Comparison of ENCODE assay signal across 29 cellular contexts in the genomic region with DNA sequence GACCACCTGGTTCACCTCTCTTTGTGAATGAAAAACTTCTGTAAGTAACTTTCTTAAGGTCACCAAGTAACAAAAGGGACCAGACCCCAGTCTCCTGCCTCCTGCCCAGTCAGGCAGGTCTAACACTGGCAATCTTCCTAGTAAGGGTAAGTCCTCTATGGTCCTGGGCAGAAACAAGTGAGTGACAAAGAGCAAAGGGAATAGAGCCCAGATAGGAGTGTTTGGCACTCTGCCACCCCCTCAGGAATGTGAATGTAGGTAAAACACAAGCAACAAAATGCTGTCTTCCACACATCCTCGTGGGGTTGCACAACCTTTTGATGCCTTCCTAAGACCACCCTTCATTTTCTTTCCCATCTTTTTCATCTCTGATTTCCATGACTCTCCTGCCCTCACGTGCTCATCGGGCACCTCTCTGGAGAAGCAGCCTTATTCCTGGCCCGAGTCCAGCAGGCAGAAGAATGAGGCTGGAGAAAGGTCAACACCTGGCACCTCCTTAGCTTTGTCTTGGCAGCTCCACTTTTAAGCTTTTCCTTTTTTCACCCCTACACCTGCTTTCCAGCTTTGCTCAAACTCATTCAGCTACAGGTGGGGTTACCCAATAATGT.
A peak's percentile ranks its signal among the peaks of the same experiment; 100 is the strongest.
DNase-seq lines count a peak whose midpoint lies in the region; ATAC-seq, FAIRE-seq and TF ChIP-seq lines count a peak whose summit lies in the region.
"Had no signal": no experiment of that assay in that cellular context is flagged by ENCODE, and none has a peak within 500 bp of the region (broad histone marks: within the 10 kb centered on the region; RNA-seq: fewer than 3 reads in every experiment).

No MANE protein-coding gene starts in this region.

- H3K9ac ChIP-seq in H1 (replicated peaks in 1 of 4; ENCODE audit: extremely low read depth in 1 of 4, low read depth in 3 of 4, low read length in 3 of 4): no peak overlapping the region
- H3K9ac ChIP-seq: BLaER1 treated with 17β-estradiol and CSF1 and Interleukin-3, amounts not matched to agents 10 nM and 100 nM; SK-N-SH had no signal

- no peaks in the 10 kb centered on the region; a peak in 1 of 4 replicates for H3K9me3 ChIP-seq in H1 (ENCODE audit: insufficient read depth in 2 of 2, low read depth in 1 of 2, low read length in 1 of 2)
- no peaks in the 10 kb centered on the region for H3K9me3 ChIP-seq in pancreas
- H3K9me3 ChIP-seq in MG63: no peaks in the 10 kb centered on the region
- H3K9me3 ChIP-seq: ascending aorta, SK-N-SH, upper lobe of left lung had no signal

- POLR2A ChIA-PET in H1 (lab: Charles Lee; ENCODE audit: partially characterized antibody): no interaction called here
- POLR2A ChIA-PET in activated CD8-positive, alpha-beta T cell treated with anti-CD3 and anti-CD28 coated beads for 36 hours (lab: Charles Lee): no interaction called here

- H3K36me3 Mint-ChIP-seq in activated CD8-positive, alpha-beta T cell treated with anti-CD3 and anti-CD28 coated beads for 36 hours (ENCODE audit: low read depth): no peaks in the 10 kb centered on the region
- H3K36me3 Mint-ChIP-seq: natural killer cell treated with Interleukin-12 subunit alpha and Interleukin-12 subunit beta and Interleukin-15 and Interleukin-18, amount 100 ng/mL, for 72 hours had no signal

- H3K79me2 ChIP-seq in H1 (ENCODE audit: control insufficient read depth in 1 of 2, insufficient read depth in 2 of 2, low read length in 2 of 2): no peaks in the 10 kb centered on the region

- no peak for TF ChIP-seq RAD21 in H1 (IDR thresholded peaks at IDR 0.05 in 1 of 2, conservative IDR thresholded peaks at IDR 0.05 in 1 of 2; ENCODE audit: low read depth in 2 of 2, low read length in 2 of 2)

- ATAC-seq in pancreas (peak; percentile 70 to 93 (median 83)), HG03354 (IDR thresholded peaks at IDR 0.05; ENCODE audit: poor library complexity, severe bottlenecking, unreplicated experiment) (no peak)
- ATAC-seq in activated CD8-positive, alpha-beta T cell treated with anti-CD3 and anti-CD28 coated beads for 36 hours: no peak
- ATAC-seq: activated T-cell treated with anti-CD3 and anti-CD28 coated beads, Interleukin-2, amount 50 U/mL, for 72 hours; left ventricle myocardium superior; natural killer cell treated with Interleukin-12 subunit alpha and Interleukin-12 subunit beta and Interleukin-15 and Interleukin-18, amount 100 ng/mL, for 72 hours had no signal

- no peak overlapping the region for H3K27ac Mint-ChIP-seq in activated CD8-positive, alpha-beta T cell treated with anti-CD3 and anti-CD28 coated beads for 36 hours
- H3K27ac Mint-ChIP-seq: activated T-cell treated with anti-CD3 and anti-CD28 coated beads, Interleukin-2, amount 50 U/mL, for 72 hours; dendritic cell treated with granulocyte-macrophage colony-stimulating factor and Interleukin-4, amounts not matched to agents 40 ng/mL and 50 ng/mL, for 4 days; natural killer cell treated with Interleukin-12 subunit alpha and Interleukin-12 subunit beta and Interleukin-15 and Interleukin-18, amount 100 ng/mL, for 72 hours; T-helper 1 cell treated with Interleukin-12 subunit alpha and Interleukin-12 subunit beta and Interleukin-4 antibody, amounts not matched to agents 30 μg/mL and 1 μg/mL, for 36 hours had no signal

- no peak overlapping the region for H3K18ac ChIP-seq in H1 (ENCODE audit: extremely low read depth, low read length)

- no peaks in the 10 kb centered on the region for H3K4me1 Mint-ChIP-seq in activated CD8-positive, alpha-beta T cell treated with anti-CD3 and anti-CD28 coated beads for 36 hours (ENCODE audit: low read depth)

- H3K36me3 ChIP-seq in H1 (ENCODE audit: control insufficient read depth in 2 of 4, insufficient read depth in 4 of 4, low read length in 3 of 4) (no peaks in the 10 kb centered on the region), pancreas (no peaks in the 10 kb centered on the region), MG63 (no peaks in the 10 kb centered on the region)
- H3K36me3 ChIP-seq: ascending aorta; BLaER1 treated with 17β-estradiol and CSF1 and Interleukin-3, amounts not matched to agents 10 nM and 100 nM; sigmoid colon; upper lobe of left lung had no signal

- no peak for TF ChIP-seq POLR2A in H1 (IDR thresholded peaks at IDR 0.05; ENCODE audit: control extremely low read depth in 1 of 2, low read depth in 2 of 2, low read length in 2 of 2)

- no peaks in the 10 kb centered on the region for H3K79me1 ChIP-seq in H1 (ENCODE audit: low read depth, low read length)

- no peak overlapping the region for H3K14ac ChIP-seq in H1 (ENCODE audit: insufficient read length)

- H3K9me3 Mint-ChIP-seq in activated CD8-positive, alpha-beta T cell treated with anti-CD3 and anti-CD28 coated beads for 36 hours: no peaks in the 10 kb centered on the region
- H3K9me3 Mint-ChIP-seq: activated T-cell treated with anti-CD3 and anti-CD28 coated beads, Interleukin-2, amount 50 U/mL, for 72 hours; natural killer cell treated with Interleukin-12 subunit alpha and Interleukin-12 subunit beta and Interleukin-15 and Interleukin-18, amount 100 ng/mL, for 72 hours; T-helper 1 cell treated with Interleukin-12 subunit alpha and Interleukin-12 subunit beta and Interleukin-4 antibody, amounts not matched to agents 30 μg/mL and 1 μg/mL, for 36 hours had no signal

- H4K91ac ChIP-seq in H1 (replicated peaks; ENCODE audit: insufficient read length, low read length): no peak overlapping the region

- no peak overlapping the region for H3K4ac ChIP-seq in H1 (replicated peaks; ENCODE audit: insufficient read length, low read depth, low read length)

- no peak overlapping the region for H3K4me2 ChIP-seq in H1 (ENCODE audit: insufficient read depth in 1 of 2, low read depth in 2 of 2, low read length in 2 of 2)
- H3K4me2 ChIP-seq: BLaER1 treated with 17β-estradiol and CSF1 and Interleukin-3, amounts not matched to agents 10 nM and 100 nM; SK-N-SH had no signal

- no peak overlapping the region for H3K27ac ChIP-seq in H1 (ENCODE audit: low read depth, low read length)
- no peak overlapping the region for H3K27ac ChIP-seq in pancreas
- H3K27ac ChIP-seq: ascending aorta; BLaER1 treated with 17β-estradiol and CSF1 and Interleukin-3, amounts not matched to agents 10 nM and 100 nM; sigmoid colon; upper lobe of left lung had no signal

- H3K4me3 Mint-ChIP-seq in activated CD8-positive, alpha-beta T cell treated with anti-CD3 and anti-CD28 coated beads for 36 hours: no peak overlapping the region
- H3K4me3 Mint-ChIP-seq: activated T-cell treated with anti-CD3 and anti-CD28 coated beads, Interleukin-2, amount 50 U/mL, for 72 hours; dendritic cell treated with granulocyte-macrophage colony-stimulating factor and Interleukin-4, amounts not matched to agents 40 ng/mL and 50 ng/mL, for 4 days; natural killer cell treated with Interleukin-12 subunit alpha and Interleukin-12 subunit beta and Interleukin-15 and Interleukin-18, amount 100 ng/mL, for 72 hours; T-helper 1 cell treated with Interleukin-12 subunit alpha and Interleukin-12 subunit beta and Interleukin-4 antibody, amounts not matched to agents 30 μg/mL and 1 μg/mL, for 36 hours had no signal

- DNase-seq in HT1080 (ENCODE audit: low read depth) (peak; percentile 13), NCI-H2029 (lab: John Stamatoyannopoulos, UW) (peak; percentile 27), H1 (ENCODE audit: low read depth in 1 of 2, low spot score in 2 of 2) (no peak), pancreas (peak in 5 of 6 donors; percentile 41 to 83 (median 51)), ureter (ENCODE audit: low spot score) (no peak), MG63 (no peak)
- DNase-seq in activated CD8-positive, alpha-beta T cell treated with anti-CD3 and anti-CD28 coated beads for 36 hours: no peak
- DNase-seq: activated CD4-positive, alpha-beta T cell treated with anti-CD3 and anti-CD28 coated beads, Interleukin-2, amount 50 U/mL, for 1 hour; activated CD4-positive, CD25-positive, alpha-beta regulatory T cell; activated T-cell treated with anti-CD3 and anti-CD28 coated beads, Interleukin-2, amount 50 U/mL, for 72 hours; central memory CD4-positive, alpha-beta T cell; COR-L47; DMS79; glutamatergic neuron; left ventricle myocardium superior; NCI-H1694; NCI-H2171 treated with DMSO at 0.1 percent for 48 hours; NCI-H510A treated with DMSO at 0.1 percent for 48 hours; OCI-M1; sigmoid colon; SK-N-SH; stimulated activated CD4-positive, alpha-beta T cell treated with anti-CD3 and anti-CD28 coated beads, Interleukin-4, amount 100 ng/mL, for 1 hour had no signal

- TF ChIP-seq CTCF in H1 (IDR thresholded peaks at IDR 0.05; ENCODE audit: control extremely low read depth in 1 of 3, insufficient read depth in 1 of 3, low read depth in 1 of 3, low read length in 3 of 3): no peak
- no peak for TF ChIP-seq CTCF in pancreas (IDR thresholded peaks at IDR 0.05)
- TF ChIP-seq CTCF in activated CD8-positive, alpha-beta T cell treated with anti-CD3 and anti-CD28 coated beads for 36 hours (IDR thresholded peaks at IDR 0.05): no peak

- no peaks in the 10 kb centered on the region for H4K20me1 ChIP-seq in H1 (replicated peaks in 1 of 2; ENCODE audit: control insufficient read depth in 1 of 2, insufficient read depth in 2 of 2, low read length in 2 of 2)
- H4K20me1 ChIP-seq: BLaER1 treated with 17β-estradiol and CSF1 and Interleukin-3, amounts not matched to agents 10 nM and 100 nM had no signal

- WGBS in H1 (ENCODE audit: extremely low coverage in 1 of 2, insufficient coverage in 1 of 2, insufficient read length in 1 of 2, insufficient replicate concordance in 2 of 2, low coverage in 1 of 2, low lambda C conversion rate in 2 of 2, missing lambda C conversion rate in 1 of 2), 2 experiments: 89% methylated on average over 4 of the region's 4 CpGs; no CpG with 5 or more reads in 1 of the 2 experiments
- 21 to 25% methylated on average over 4 of the region's 4 CpGs for WGBS in pancreas, 2 donors

- H4K5ac ChIP-seq in H1 (ENCODE audit: insufficient read length, low read depth, low read length): no peak overlapping the region

- intact Hi-C loops in pancreas (cut with DNase I): no loop called here
- intact Hi-C loops in activated CD8-positive, alpha-beta T cell treated with anti-CD3 and anti-CD28 coated beads for 36 hours (cut with micrococcal nuclease): no loop called here

- FAIRE-seq in H1 (lab: Jason Lieb, UNC): no peak
- no peak for FAIRE-seq in pancreas (lab: Jason Lieb, UNC)

- H3K23ac ChIP-seq in H1 (ENCODE audit: insufficient read length): no peak overlapping the region

- H2BK20ac ChIP-seq in H1 (ENCODE audit: low read length): no peak overlapping the region

- no peak overlapping the region for H2BK5ac ChIP-seq in H1 (ENCODE audit: low read depth, low read length)

- no peak overlapping the region for H2AK5ac ChIP-seq in H1 (ENCODE audit: low read depth, low read length)

- no peaks in the 10 kb centered on the region for H3K4me1 ChIP-seq in H1 (replicated peaks in 1 of 4; ENCODE audit: control insufficient read depth in 3 of 4, insufficient read depth in 4 of 4, low read length in 3 of 4)
- H3K4me1 ChIP-seq in pancreas: no peaks in the 10 kb centered on the region
- H3K4me1 ChIP-seq: ascending aorta; BLaER1 treated with 17β-estradiol and CSF1 and Interleukin-3, amounts not matched to agents 10 nM and 100 nM; sigmoid colon; upper lobe of left lung had no signal

- TF ChIP-seq EP300 in H1 (IDR thresholded peaks at IDR 0.05; ENCODE audit: borderline replicate concordance in 1 of 2, low read depth in 2 of 2, low read length in 2 of 2): no peak

- no peak overlapping the region for H4K8ac ChIP-seq in H1 (ENCODE audit: extremely low read depth, insufficient read depth, low read length)

- no peak overlapping the region for H2BK15ac ChIP-seq in H1 (ENCODE audit: low read length)

- no peak overlapping the region for H3K56ac ChIP-seq in H1 (replicated peaks; ENCODE audit: insufficient read length, low read depth, low read length)

- H2BK120ac ChIP-seq in H1 (replicated peaks; ENCODE audit: low read depth, low read length): no peak overlapping the region

- CTCF ChIA-PET in H1 (lab: Charles Lee; ENCODE audit: partially characterized antibody): interaction anchor here (0.6 to 1.2 kb wide), 2 partner anchors 10 to 194 kb away, joined by 3 read pairs; no protein-coding TSS in a partner anchor
- CTCF ChIA-PET in activated CD8-positive, alpha-beta T cell treated with anti-CD3 and anti-CD28 coated beads for 36 hours (lab: Charles Lee): no interaction called here

- H3K23me2 ChIP-seq in H1 (ENCODE audit: low read depth, low read length): no peaks in the 10 kb centered on the region

- 0 out of 2 replicates have a peak overlapping the region, but pooled peaks have one; percentile 20 for H2AFZ ChIP-seq in H1 (ENCODE audit: low read length)

- H3K27me3 Mint-ChIP-seq in activated CD8-positive, alpha-beta T cell treated with anti-CD3 and anti-CD28 coated beads for 36 hours: no peaks in the 10 kb centered on the region

- H3K27me3 ChIP-seq in H1 (replicated peaks in 1 of 4; ENCODE audit: control insufficient read depth in 3 of 4, extremely low read depth in 1 of 4, insufficient read depth in 3 of 4, low read length in 3 of 4): no peaks in the 10 kb centered on the region
- no peaks in the 10 kb centered on the region for H3K27me3 ChIP-seq in pancreas
- H3K27me3 ChIP-seq in MG63: no peaks in the 10 kb centered on the region
- H3K27me3 ChIP-seq: ascending aorta; BLaER1 treated with 17β-estradiol and CSF1 and Interleukin-3, amounts not matched to agents 10 nM and 100 nM; sigmoid colon; upper lobe of left lung had no signal

- H2BK12ac ChIP-seq in H1 (ENCODE audit: low read depth, low read length): no peak overlapping the region

- H3K4me3 ChIP-seq in H1 (ENCODE audit: extremely low read depth in 1 of 4, insufficient read depth in 2 of 4, low read depth in 3 of 4, low read length in 4 of 4) (no peak overlapping the region), pancreas (no peak overlapping the region), MG63 (no peak overlapping the region)
- H3K4me3 ChIP-seq: ascending aorta; BLaER1 treated with 17β-estradiol and CSF1 and Interleukin-3, amounts not matched to agents 10 nM and 100 nM; sigmoid colon; upper lobe of left lung had no signal

Comparison
In these comparisons a context has a peak if more than half of its experiments do, and no peak if none do; other contexts are left out.
1. DNase-seq: peak in HT1080 (single experiment), NCI-H2029 (single experiment) and pancreas (5 of 6); none in H1 (0 of 2), activated CD8-positive, alpha-beta T cell treated with anti-CD3 and anti-CD28 coated beads for 36 hours (single experiment), ureter (single experiment) and MG63 (single experiment).
2. ATAC-seq: peak in pancreas (4 of 4); none in activated CD8-positive, alpha-beta T cell treated with anti-CD3 and anti-CD28 coated beads for 36 hours (single experiment) and HG03354 (single experiment).